ENCODE assay signal across 8 cellular contexts in genomic region chr19:50724522-50725217, GRCh38. TPM values are rescaled to one million over a fixed set of nuclear protein-coding genes. Genes with fewer than 3 reads are reported as not detected.
DNase-seq lines count a peak whose midpoint lies in the region; ATAC-seq, FAIRE-seq and TF ChIP-seq lines count a peak whose summit lies in the region.

No MANE protein-coding gene starts in this region.

- no peaks in the 10 kb centered on the region for H3K36me3 ChIP-seq in SK-N-MC (ENCODE audit: insufficient read depth, low read length)

- H3K27ac Mint-ChIP-seq in activated naive CD4-positive, alpha-beta T cell treated with anti-CD3 and anti-CD28 coated beads, Interleukin-2, amount 50 U/mL, for 72 hours: peak overlapping the region; percentile 70 to 79

- ATAC-seq in GM21619 (IDR thresholded peaks at IDR 0.05; ENCODE audit: unreplicated experiment): peak; percentile 64
- peak; percentile 86 to 87 for ATAC-seq in activated naive CD4-positive, alpha-beta T cell treated with anti-CD3 and anti-CD28 coated beads, Interleukin-2, amount 50 U/mL, for 72 hours
- peak; percentile 92 for ATAC-seq in omental fat pad (ENCODE audit: low FRiP score)

- H3K27ac ChIP-seq in SK-N-MC (no peak overlapping the region), temporal lobe (ENCODE audit: low read depth, low read length) (peak overlapping the region; percentile 52)

- TF ChIP-seq CTCF in D721Med (IDR thresholded peaks at IDR 0.05; ENCODE audit: insufficient read depth, missing control alignments) (peak; percentile 20), omental fat pad (IDR thresholded peaks at IDR 0.05) (peak in 1 of 3 donors; percentile 57)

- peak overlapping the region; percentile 79 for H3K4me3 ChIP-seq in SK-N-MC

- peak overlapping the region; percentile 90 for H3K9ac ChIP-seq in SK-N-MC (ENCODE audit: insufficient read length)

- no peaks in the 10 kb centered on the region for H3K9me3 ChIP-seq in SK-N-MC (ENCODE audit: low read depth, low read length)

- DNase-seq in D721Med (ENCODE audit: insufficient read length, low spot score) (peak; percentile 97), Kasumi-1 (lab: John Stamatoyannopoulos, UW) (peak; percentile 97 to 98), SK-N-MC (ENCODE audit: low read depth, low spot score) (peak; percentile 95), glomerular visceral epithelial cell (ENCODE audit: extremely low spot score) (peak; percentile 99), omental fat pad (ENCODE audit: low spot score) (peak; percentile 95)
- peak; percentile 91 to 98 for DNase-seq in activated naive CD4-positive, alpha-beta T cell treated with anti-CD3 and anti-CD28 coated beads, Interleukin-2, amount 50 U/mL, for 72 hours (ENCODE audit: low spot score in 2 of 2)

- H3K36me3 Mint-ChIP-seq in activated naive CD4-positive, alpha-beta T cell treated with anti-CD3 and anti-CD28 coated beads, Interleukin-2, amount 50 U/mL, for 72 hours: peaks cover 8 to 18% of the 10 kb centered on the region in 2 donors

- peaks cover 0 to 6% of the 10 kb centered on the region in 2 donors for H3K9me3 Mint-ChIP-seq in activated naive CD4-positive, alpha-beta T cell treated with anti-CD3 and anti-CD28 coated beads, Interleukin-2, amount 50 U/mL, for 72 hours

- FAIRE-seq in D721Med (lab: Jason Lieb, UNC): no peak

RNA-seq across cellular contexts. Expression of gene CLEC11A, which starts 1.5 kb away (rescaled TPM):
- total RNA-seq in activated naive CD4-positive, alpha-beta T cell treated with anti-CD3 and anti-CD28 coated beads, Interleukin-2, amount 50 U/mL, for 72 hours: 1 to 10 TPM in 1 of 2 donors, under 1 TPM in 1; 0.55 to 1.6 TPM
- 10 to 100 TPM; 17.1 to 32.0 (median 21.9) TPM for total RNA-seq in omental fat pad
- total RNA-seq in temporal lobe: 2.0 TPM

RNA-seq across cellular contexts. Expression of gene SHANK1, which starts 5.1 kb away (rescaled TPM):
- under 1 TPM in 1 of 2 donors, not detected in 1; 0.14 TPM for total RNA-seq in activated naive CD4-positive, alpha-beta T cell treated with anti-CD3 and anti-CD28 coated beads, Interleukin-2, amount 50 U/mL, for 72 hours
- total RNA-seq in omental fat pad (1 to 10 TPM in 1 of 4 donors, under 1 TPM in 1, not detected in 2; 0.37 to 2.2 TPM), temporal lobe (14.5 TPM)

RNA-seq across cellular contexts. Expression of gene GPR32, which starts 45.6 kb away (rescaled TPM):
- not detected for total RNA-seq in activated naive CD4-positive, alpha-beta T cell treated with anti-CD3 and anti-CD28 coated beads, Interleukin-2, amount 50 U/mL, for 72 hours
- total RNA-seq in omental fat pad (not detected), temporal lobe (not detected)
